16 cellular contexts compared by ENCODE assay signal in genomic region chr7:4048336-4048735, GRCh38.
A peak's percentile ranks its signal among the peaks of the same experiment; 100 is the strongest.
DNase-seq lines count a peak whose midpoint lies in the region; ATAC-seq, FAIRE-seq and TF ChIP-seq lines count a peak whose summit lies in the region.
"Had no signal": no experiment of that assay in that cellular context is flagged by ENCODE, and none has a peak within 500 bp of the region (broad histone marks: within the 10 kb centered on the region; RNA-seq: fewer than 3 reads in every experiment).

No MANE protein-coding gene starts in this region.

- no peak for TF ChIP-seq EP300 in H1 (IDR thresholded peaks at IDR 0.05; ENCODE audit: borderline replicate concordance in 1 of 2, low read depth in 2 of 2, low read length in 2 of 2)

- H3K27me3 ChIP-seq in right atrium auricular region (no peaks in the 10 kb centered on the region), H1 (replicated peaks in 1 of 4; ENCODE audit: control insufficient read depth in 3 of 4, extremely low read depth in 1 of 4, insufficient read depth in 3 of 4, low read length in 3 of 4) (no peaks in the 10 kb centered on the region; a peak in 1 of 7 replicates), neuronal stem cell (ENCODE audit: control insufficient read depth in 3 of 3, insufficient read depth in 3 of 3, low read depth in 1 of 3, low read length in 3 of 3) (no peaks in the 10 kb centered on the region)
- H3K27me3 ChIP-seq: BLaER1 had no signal

- H3K9me3 ChIP-seq in right atrium auricular region (no peaks in the 10 kb centered on the region), H1 (ENCODE audit: insufficient read depth in 2 of 2, low read depth in 1 of 2, low read length in 1 of 2) (no peaks in the 10 kb centered on the region), neuronal stem cell (replicated peaks in 1 of 2; ENCODE audit: control insufficient read depth in 2 of 2, insufficient read depth in 1 of 2, low read depth in 1 of 2, low read length in 2 of 2) (no peaks in the 10 kb centered on the region)

- H2BK12ac ChIP-seq in H1 (ENCODE audit: low read depth, low read length): peak overlapping the region; percentile 75; the same call in 1 of the 2 replicates
- H2BK12ac ChIP-seq in neuronal stem cell (ENCODE audit: low read length): no peak overlapping the region

- no peak overlapping the region; the same call in 1 of the 2 replicates for H2BK15ac ChIP-seq in H1 (ENCODE audit: low read length)
- H2BK15ac ChIP-seq in neuronal stem cell (ENCODE audit: low read length): no peak overlapping the region

- H3K27ac Mint-ChIP-seq in immature natural killer cell: peak overlapping the region in 1 of 6 donors; percentile 61
- H3K27ac Mint-ChIP-seq: CD14-positive monocyte; CD4-positive, alpha-beta memory T cell had no signal

- CTCF ChIA-PET in H1 (lab: Charles Lee; ENCODE audit: partially characterized antibody): interaction anchor here (1.4 kb wide), 1 partner anchor 53 kb away, joined by 4 read pairs; no protein-coding TSS in a partner anchor

- no peaks in the 10 kb centered on the region for H4K20me1 ChIP-seq in H1 (replicated peaks in 1 of 2; ENCODE audit: control insufficient read depth in 1 of 2, insufficient read depth in 2 of 2, low read length in 2 of 2)
- H4K20me1 ChIP-seq: BLaER1 had no signal

- H3K27ac ChIP-seq in right atrium auricular region (no peak overlapping the region), H1 (ENCODE audit: low read depth, low read length) (no peak overlapping the region), neuronal stem cell (replicated peaks; ENCODE audit: low read length) (no peak overlapping the region)
- H3K27ac ChIP-seq: BLaER1 had no signal

- intact Hi-C loops in Right ventricle myocardium inferior (cut with DNase I): no loop called here

- H3K4me2 ChIP-seq in H1 (ENCODE audit: insufficient read depth in 1 of 2, low read depth in 2 of 2, low read length in 2 of 2): no peak overlapping the region
- no peak overlapping the region for H3K4me2 ChIP-seq in neuronal stem cell (ENCODE audit: insufficient read depth, low read length, poor library complexity, severe bottlenecking)
- H3K4me2 ChIP-seq: BLaER1 had no signal

- H3K9ac ChIP-seq in H1 (replicated peaks in 1 of 4; ENCODE audit: extremely low read depth in 1 of 4, low read depth in 3 of 4, low read length in 3 of 4) (no peak overlapping the region), neuronal stem cell (ENCODE audit: low read depth, low read length, poor library complexity) (no peak overlapping the region)
- H3K9ac ChIP-seq: BLaER1 had no signal

- H2AFZ ChIP-seq in H1 (ENCODE audit: low read length): no peak overlapping the region
- no peak overlapping the region for H2AFZ ChIP-seq in neuronal stem cell (ENCODE audit: low read length)

- H3K18ac ChIP-seq in H1 (ENCODE audit: extremely low read depth, low read length) (peak overlapping the region; percentile 34; the same call in 1 of the 2 replicates), neuronal stem cell (ENCODE audit: low read length) (peak overlapping the region; percentile 59)

- H2BK20ac ChIP-seq in H1 (ENCODE audit: low read length): no peak overlapping the region

- H3K23ac ChIP-seq in H1 (ENCODE audit: insufficient read length) (no peak overlapping the region), neuronal stem cell (ENCODE audit: low read depth, low read length, poor library complexity) (no peak overlapping the region)

- ATAC-seq in Right ventricle myocardium inferior: no peak

- no peak overlapping the region for H3K56ac ChIP-seq in H1 (replicated peaks; ENCODE audit: insufficient read length, low read depth, low read length)

- H4K8ac ChIP-seq in H1 (ENCODE audit: extremely low read depth, insufficient read depth, low read length) (no peak overlapping the region), neuronal stem cell (ENCODE audit: low read depth, low read length) (no peak overlapping the region)

- H2AK5ac ChIP-seq in H1 (ENCODE audit: low read depth, low read length) (no peak overlapping the region), neuronal stem cell (ENCODE audit: low read depth, low read length) (peak overlapping the region; percentile 27)

- no peaks in the 10 kb centered on the region for H3K79me2 ChIP-seq in H1 (ENCODE audit: control insufficient read depth in 1 of 2, insufficient read depth in 2 of 2, low read length in 2 of 2)

- H3K79me1 ChIP-seq in H1 (ENCODE audit: low read depth, low read length): no peaks in the 10 kb centered on the region
- H3K79me1 ChIP-seq in neuronal stem cell (ENCODE audit: low read depth, low read length): no peaks in the 10 kb centered on the region

- H3K4me3 Mint-ChIP-seq in immature natural killer cell: no peak overlapping the region
- H3K4me3 Mint-ChIP-seq: CD14-positive monocyte; CD4-positive, alpha-beta memory T cell; H9 had no signal

- no peak for FAIRE-seq in H1 (lab: Jason Lieb, UNC)
- FAIRE-seq in HTR-8/SVneo (lab: Jason Lieb, UNC): no peak

- H3K14ac ChIP-seq in H1 (ENCODE audit: insufficient read length): no peak overlapping the region
- no peak overlapping the region for H3K14ac ChIP-seq in neuronal stem cell (ENCODE audit: low read length)

- no peak overlapping the region for H2BK120ac ChIP-seq in H1 (replicated peaks; ENCODE audit: low read depth, low read length)
- H2BK120ac ChIP-seq in neuronal stem cell (ENCODE audit: low read depth, low read length): no peak overlapping the region

- 93% methylated on average over 13 of the region's 14 CpGs; no CpG with 5 or more reads in 1 of the 2 experiments for WGBS in H1 (ENCODE audit: extremely low coverage in 1 of 2, insufficient coverage in 1 of 2, insufficient read length in 1 of 2, insufficient replicate concordance in 2 of 2, low coverage in 1 of 2, low lambda C conversion rate in 2 of 2, missing lambda C conversion rate in 1 of 2), 2 experiments
- no CpG with 5 or more reads among the region's 14 CpGs for WGBS in neuronal stem cell (ENCODE audit: extremely low coverage in 2 of 2, insufficient read length in 2 of 2, insufficient replicate concordance in 1 of 2), 2 donors

- H4K5ac ChIP-seq in H1 (ENCODE audit: insufficient read length, low read depth, low read length): no peak overlapping the region

- H3K4me1 Mint-ChIP-seq in immature natural killer cell: no peaks in the 10 kb centered on the region
- H3K4me1 Mint-ChIP-seq: CD14-positive monocyte; CD4-positive, alpha-beta memory T cell had no signal

- TF ChIP-seq POLR2A in H1 (IDR thresholded peaks at IDR 0.05; ENCODE audit: control extremely low read depth in 1 of 2, low read depth in 2 of 2, low read length in 2 of 2): no peak

- H3K27me3 Mint-ChIP-seq in immature natural killer cell (ENCODE audit: low read depth in 3 of 3): peaks cover 0 to 5% (median 2%) of the 10 kb centered on the region in 3 donors

- POLR2A ChIA-PET in H1 (lab: Charles Lee; ENCODE audit: partially characterized antibody): no interaction called here

- no peak overlapping the region for H3K4me3 ChIP-seq in right atrium auricular region
- no peak overlapping the region for H3K4me3 ChIP-seq in H1 (ENCODE audit: extremely low read depth in 1 of 4, insufficient read depth in 2 of 4, low read depth in 3 of 4, low read length in 4 of 4)
- peak overlapping the region in 1 of 2 donors; percentile 45 for H3K4me3 ChIP-seq in neuronal stem cell (ENCODE audit: low read length in 2 of 2)
- H3K4me3 ChIP-seq: BLaER1 had no signal

- no peak for TF ChIP-seq RAD21 in H1 (IDR thresholded peaks at IDR 0.05 in 1 of 2, conservative IDR thresholded peaks at IDR 0.05 in 1 of 2; ENCODE audit: low read depth in 2 of 2, low read length in 2 of 2)

- H4K91ac ChIP-seq in H1 (replicated peaks; ENCODE audit: insufficient read length, low read length) (no peak overlapping the region), neuronal stem cell (ENCODE audit: low read depth, low read length, poor library complexity) (no peak overlapping the region)

- H3K9me3 Mint-ChIP-seq in immature natural killer cell: no peaks in the 10 kb centered on the region
- H3K9me3 Mint-ChIP-seq: H9 had no signal

- no peak overlapping the region for H3K4ac ChIP-seq in H1 (replicated peaks; ENCODE audit: insufficient read length, low read depth, low read length)
- no peak overlapping the region for H3K4ac ChIP-seq in neuronal stem cell (ENCODE audit: low read length)

- H3K36me3 ChIP-seq in right atrium auricular region (no peaks in the 10 kb centered on the region), H1 (ENCODE audit: control insufficient read depth in 2 of 4, insufficient read depth in 4 of 4, low read length in 3 of 4) (no peaks in the 10 kb centered on the region), neuronal stem cell (replicated peaks in 1 of 2; ENCODE audit: control insufficient read depth in 2 of 2, insufficient read depth in 2 of 2, low read length in 2 of 2) (peaks cover 0 to 3% of the 10 kb centered on the region in 2 donors)
- H3K36me3 ChIP-seq: BLaER1 had no signal

- H3K4me1 ChIP-seq in right atrium auricular region (no peaks in the 10 kb centered on the region), H1 (replicated peaks in 1 of 4; ENCODE audit: control insufficient read depth in 3 of 4, insufficient read depth in 4 of 4, low read length in 3 of 4) (peaks cover under 1 to 7% (median 4%) of the 10 kb centered on the region in 4 experiments), neuronal stem cell (ENCODE audit: control insufficient read depth in 2 of 2, insufficient read depth in 1 of 2, low read depth in 1 of 2, low read length in 2 of 2) (no peaks in the 10 kb centered on the region)

- no peak for TF ChIP-seq CTCF in right atrium auricular region (IDR thresholded peaks at IDR 0.05)
- no peak for TF ChIP-seq CTCF in H1 (IDR thresholded peaks at IDR 0.05; ENCODE audit: control extremely low read depth in 1 of 3, insufficient read depth in 1 of 3, low read depth in 1 of 3, low read length in 3 of 3)

- DNase-seq in right atrium auricular region (ENCODE audit: low spot score) (peak; percentile 34), Right ventricle myocardium inferior (ENCODE audit: missing footprints) (no peak), H1 (ENCODE audit: low read depth in 1 of 2, low spot score in 2 of 2) (peak in 1 of 2 experiments; percentile 22), neuronal stem cell (ENCODE audit: low spot score) (no peak), HTR-8/SVneo (ENCODE audit: insufficient read length, low spot score) (no peak), immature natural killer cell (no peak), cerebellar nuclear complex (lab: John Stamatoyannopoulos, UW) (no peak)
- DNase-seq: 8988T, DMS153, DMS79, GF-D8, GOT3, H9 had no signal

- H2BK5ac ChIP-seq in H1 (ENCODE audit: low read depth, low read length) (0 out of 2 replicates have a peak overlapping the region, but pooled peaks have one; percentile 8), neuronal stem cell (ENCODE audit: low read length) (peak overlapping the region; percentile 39)

- no peaks in the 10 kb centered on the region for H3K36me3 Mint-ChIP-seq in immature natural killer cell
- H3K36me3 Mint-ChIP-seq: CD14-positive monocyte; CD4-positive, alpha-beta memory T cell had no signal

- H3K23me2 ChIP-seq in H1 (ENCODE audit: low read depth, low read length): no peaks in the 10 kb centered on the region

TF ChIP-seq in H1, 55 proteins besides CTCF, POLR2A, EP300 and RAD21 (continues in another document):
- no peak for TF ChIP-seq PHF8 (conservative IDR thresholded peaks at IDR 0.05; ENCODE audit: low read depth, low read length)
